In genomic region chr4:3875466-3875865, GRCh38 we compare ENCODE assay signal across 1 cellular context.
TF ChIP-seq lines count a peak whose summit lies in the region.

No MANE protein-coding gene starts in this region.

TF ChIP-seq in H1, 55 proteins besides CTCF, POLR2A, EP300 and RAD21 (continued from another document):
- TF ChIP-seq USF2 (IDR thresholded peaks at IDR 0.05; ENCODE audit: low read length) (no peak), CBX5 (IDR thresholded peaks at IDR 0.05; ENCODE audit: low read depth, low read length) (no peak), CEBPB (IDR thresholded peaks at IDR 0.05; ENCODE audit: low read depth, low read length) (no peak)
